ENCODE assay signal across 1 cellular context in genomic region chr7:100919335-100919734, GRCh38. TPM values are rescaled to one million over a fixed set of nuclear protein-coding genes. Genes with fewer than 3 reads are reported as not detected.
"Had no signal": no experiment of that assay in that cellular context is flagged by ENCODE, and none has a peak within 500 bp of the region (broad histone marks: within the 10 kb centered on the region; RNA-seq: fewer than 3 reads in every experiment).

No MANE protein-coding gene starts in this region.

RNA-seq across cellular contexts. Expression of gene MUC3A, which starts 30.0 kb away (rescaled TPM):
- total RNA-seq: G401 had no signal

RNA-seq across cellular contexts. Expression of gene MUC12, which starts 50.0 kb away (rescaled TPM):
- total RNA-seq: G401 had no signal
